Comparison of ENCODE assay signal across 1 cellular context in genomic region chr5:177303121-177303924, GRCh38.
A peak's percentile ranks its signal among the peaks of the same experiment; 100 is the strongest.
TF ChIP-seq lines count a peak whose summit lies in the region.

Gene PRELID1, plus strand, starts transcription at chr5:177303799. Its CDS starts 187 bp downstream, at chr5:177303986.
Gene RAB24, minus strand, starts transcription at chr5:177303719. Its CDS starts 431 bp downstream, at chr5:177303288.

TF ChIP-seq in HEK293, 187 proteins besides CTCF, POLR2A, EP300 and RAD21 (continued from another document and continues in another):
- TF ChIP-seq ZBTB10 (tag by site-specific recombination; IDR thresholded peaks at IDR 0.05) (peak; percentile 90), GLIS1 (tag by site-specific recombination; IDR thresholded peaks at IDR 0.05) (peak; percentile 68), ZNF561 (tag by site-specific recombination; IDR thresholded peaks at IDR 0.05; ENCODE audit: borderline replicate concordance) (no peak; the same call in 1 of the 2 replicates), HOXC10 (CRISPR knock-in tag; IDR thresholded peaks at IDR 0.05) (no peak), ZBTB20 (tag by site-specific recombination; IDR thresholded peaks at IDR 0.05) (peak; percentile 85), ZNF449 (tag by site-specific recombination; IDR thresholded peaks at IDR 0.05) (peak; percentile 30; the same call in 1 of the 2 replicates), ZNF341 (tag by site-specific recombination; IDR thresholded peaks at IDR 0.05; ENCODE audit: low read depth) (peak; percentile 67), HOXD13 (CRISPR knock-in tag; IDR thresholded peaks at IDR 0.05; ENCODE audit: borderline replicate concordance) (no peak), ZBTB7A (tag by site-specific recombination; IDR thresholded peaks at IDR 0.05; ENCODE audit: low read depth) (peak; percentile 95), ZBTB48 (tag by site-specific recombination; IDR thresholded peaks at IDR 0.05) (0 out of 2 replicates have a peak, but pooled peaks have one; percentile 28), ZBTB11 (tag by site-specific recombination; conservative IDR thresholded peaks at IDR 0.05; ENCODE audit: low read depth) (peak; percentile 84), ZEB2 (tag by site-specific recombination; IDR thresholded peaks at IDR 0.05) (peak; percentile 62; the same call in 1 of the 2 replicates), ZNF560 (tag by site-specific recombination; IDR thresholded peaks at IDR 0.05; ENCODE audit: borderline replicate concordance) (no peak), ZNF692 (tag by site-specific recombination; IDR thresholded peaks at IDR 0.05) (peak; percentile 66; the same call in 1 of the 2 replicates), ZNF791 (tag by site-specific recombination; IDR thresholded peaks at IDR 0.05) (no peak), ZNF501 (tag by site-specific recombination; IDR thresholded peaks at IDR 0.05) (peak; percentile 93), PRDM4 (tag by site-specific recombination; IDR thresholded peaks at IDR 0.05) (0 out of 2 replicates have a peak, but pooled peaks have one; percentile 20), ZNF610 (tag by site-specific recombination; IDR thresholded peaks at IDR 0.05; ENCODE audit: borderline replicate concordance) (0 out of 2 replicates have a peak, but pooled peaks have one; percentile 26), SALL2 (tag by site-specific recombination; IDR thresholded peaks at IDR 0.05; ENCODE audit: borderline replicate concordance) (no peak), ZNF214 (tag by site-specific recombination; IDR thresholded peaks at IDR 0.05; ENCODE audit: borderline replicate concordance) (no peak), ZNF18 (tag by site-specific recombination; IDR thresholded peaks at IDR 0.05) (no peak), ZNF266 (tag by site-specific recombination; IDR thresholded peaks at IDR 0.05; ENCODE audit: low read depth) (no peak), MZF1 (tag by site-specific recombination; IDR thresholded peaks at IDR 0.05; ENCODE audit: borderline replicate concordance) (no peak), ZFP37 (tag by site-specific recombination; IDR thresholded peaks at IDR 0.05) (peak; percentile 73; the same call in 1 of the 2 replicates), ZNF837 (tag by site-specific recombination; IDR thresholded peaks at IDR 0.05) (0 out of 2 replicates have a peak, but pooled peaks have one; percentile 29), ZSCAN18 (tag by site-specific recombination; IDR thresholded peaks at IDR 0.05) (no peak), GFI1B (tag by site-specific recombination; IDR thresholded peaks at IDR 0.05) (no peak), SP7 (tag by site-specific recombination; IDR thresholded peaks at IDR 0.05) (0 out of 2 replicates have a peak, but pooled peaks have one; percentile 47), ZNF521 (tag by site-specific recombination; IDR thresholded peaks at IDR 0.05) (no peak), ZNF121 (tag by site-specific recombination; IDR thresholded peaks at IDR 0.05) (no peak), REPIN1 (tag by site-specific recombination; IDR thresholded peaks at IDR 0.05; ENCODE audit: low read depth) (0 out of 2 replicates have a peak, but pooled peaks have one; percentile 40), SETDB1 (IDR thresholded peaks at IDR 0.05; ENCODE audit: insufficient read length, low read length) (no peak), ZNF843 (tag by site-specific recombination; IDR thresholded peaks at IDR 0.05) (no peak), BCL11A (tag by site-specific recombination; IDR thresholded peaks at IDR 0.05; ENCODE audit: low read depth) (0 out of 2 replicates have a peak, but pooled peaks have one; percentile 30), EGR2 (tag by site-specific recombination; IDR thresholded peaks at IDR 0.05; ENCODE audit: low read depth) (no peak), MEIS1 (CRISPR knock-in tag; IDR thresholded peaks at IDR 0.05; ENCODE audit: borderline replicate concordance) (no peak), ZNF391 (tag by site-specific recombination; IDR thresholded peaks at IDR 0.05; ENCODE audit: borderline replicate concordance, low read depth) (peak; percentile 59; the same call in 1 of the 2 replicates), ZBTB8A (tag by site-specific recombination; IDR thresholded peaks at IDR 0.05) (peak; percentile 58; the same call in 1 of the 2 replicates), ZIC2 (tag by site-specific recombination; IDR thresholded peaks at IDR 0.05) (peak; percentile 77), BCL11B (tag by site-specific recombination; IDR thresholded peaks at IDR 0.05; ENCODE audit: low read depth) (peak; percentile 54; the same call in 1 of the 2 replicates), ZNF629 (tag by site-specific recombination; IDR thresholded peaks at IDR 0.05) (0 out of 2 replicates have a peak, but pooled peaks have one; percentile 47), SP3 (tag by site-specific recombination; IDR thresholded peaks at IDR 0.05) (peak; percentile 47; the same call in 1 of the 2 replicates), ZBTB26 (tag by site-specific recombination; optimal IDR thresholded peaks at IDR 0.05) (peak; percentile 95)
